Comparison of ENCODE assay signal across 8 cellular contexts in genomic region chr10:92087750-92088395, GRCh38.
A peak's percentile ranks its signal among the peaks of the same experiment; 100 is the strongest.
DNase-seq lines count a peak whose midpoint lies in the region; ATAC-seq and TF ChIP-seq lines count a peak whose summit lies in the region.

No MANE protein-coding gene starts in this region.

- H3K4me3 ChIP-seq in Peyer's patch, result no peak overlapping the region

- no peaks in the 10 kb centered on the region for H3K9me3 ChIP-seq in Peyer's patch

- H3K36me3 ChIP-seq in Peyer's patch, result no peaks in the 10 kb centered on the region

- H3K27me3 Mint-ChIP-seq in activated T-cell treated with anti-CD3 and anti-CD28 coated beads, Interleukin-2, amount 50 U/mL, for 72 hours (ENCODE audit: low read depth), result no peaks in the 10 kb centered on the region

- no peak overlapping the region for H3K27ac Mint-ChIP-seq in activated T-cell treated with anti-CD3 and anti-CD28 coated beads, Interleukin-2, amount 50 U/mL, for 72 hours

- DNase-seq in ELF-1 (ENCODE audit: low read depth, low spot score) (peak; percentile 76), KBM-7 (peak; percentile 91), Peyer's patch (peak in 2 of 3 donors; percentile 76 to 85), fibroblast of the conjunctiva (ENCODE audit: low read depth) (peak; percentile 74), omental fat pad (ENCODE audit: low spot score) (peak; percentile 42), ureter (ENCODE audit: low spot score) (peak; percentile 67)
- peak; percentile 57 to 58 for DNase-seq in activated T-cell treated with anti-CD3 and anti-CD28 coated beads, Interleukin-2, amount 50 U/mL, for 72 hours

- TF ChIP-seq POLR2A in Peyer's patch (IDR thresholded peaks at IDR 0.05), result no peak

- ATAC-seq in GM21786 (IDR thresholded peaks at IDR 0.05; ENCODE audit: unreplicated experiment) (peak; percentile 90), omental fat pad (ENCODE audit: low FRiP score) (peak; percentile 85)
- ATAC-seq in activated T-cell treated with anti-CD3 and anti-CD28 coated beads, Interleukin-2, amount 50 U/mL, for 72 hours (replicated peaks in 1 of 2), result peak; percentile 94 to 95

- H3K9me3 Mint-ChIP-seq in activated T-cell treated with anti-CD3 and anti-CD28 coated beads, Interleukin-2, amount 50 U/mL, for 72 hours, result no peaks in the 10 kb centered on the region

- H3K36me3 Mint-ChIP-seq in activated T-cell treated with anti-CD3 and anti-CD28 coated beads, Interleukin-2, amount 50 U/mL, for 72 hours (ENCODE audit: insufficient read depth in 2 of 2), result no peaks in the 10 kb centered on the region

- H3K4me3 Mint-ChIP-seq in activated T-cell treated with anti-CD3 and anti-CD28 coated beads, Interleukin-2, amount 50 U/mL, for 72 hours, result no peak overlapping the region

- no peaks in the 10 kb centered on the region for H3K27me3 ChIP-seq in Peyer's patch

- H3K4me1 Mint-ChIP-seq in activated T-cell treated with anti-CD3 and anti-CD28 coated beads, Interleukin-2, amount 50 U/mL, for 72 hours (ENCODE audit: low read depth), result no peaks in the 10 kb centered on the region

- TF ChIP-seq CTCF in Peyer's patch (IDR thresholded peaks at IDR 0.05) (peak; percentile 44 to 94 (median 88)), omental fat pad (IDR thresholded peaks at IDR 0.05) (peak in 1 of 3 donors; percentile 55)

- no peak overlapping the region for H3K27ac ChIP-seq in Peyer's patch

- in situ Hi-C loops in KBM-7 (cut with MboI; ENCODE audit: low pct_unique_long_range_greater_than_20kb, low sequenced_read_pairs), result loop anchor here (10.0 kb wide), 1 partner anchor 347 kb away; no protein-coding TSS in a partner anchor

- no peaks in the 10 kb centered on the region for H3K4me1 ChIP-seq in Peyer's patch
